8 cellular contexts compared by ENCODE assay signal in the genomic region with DNA sequence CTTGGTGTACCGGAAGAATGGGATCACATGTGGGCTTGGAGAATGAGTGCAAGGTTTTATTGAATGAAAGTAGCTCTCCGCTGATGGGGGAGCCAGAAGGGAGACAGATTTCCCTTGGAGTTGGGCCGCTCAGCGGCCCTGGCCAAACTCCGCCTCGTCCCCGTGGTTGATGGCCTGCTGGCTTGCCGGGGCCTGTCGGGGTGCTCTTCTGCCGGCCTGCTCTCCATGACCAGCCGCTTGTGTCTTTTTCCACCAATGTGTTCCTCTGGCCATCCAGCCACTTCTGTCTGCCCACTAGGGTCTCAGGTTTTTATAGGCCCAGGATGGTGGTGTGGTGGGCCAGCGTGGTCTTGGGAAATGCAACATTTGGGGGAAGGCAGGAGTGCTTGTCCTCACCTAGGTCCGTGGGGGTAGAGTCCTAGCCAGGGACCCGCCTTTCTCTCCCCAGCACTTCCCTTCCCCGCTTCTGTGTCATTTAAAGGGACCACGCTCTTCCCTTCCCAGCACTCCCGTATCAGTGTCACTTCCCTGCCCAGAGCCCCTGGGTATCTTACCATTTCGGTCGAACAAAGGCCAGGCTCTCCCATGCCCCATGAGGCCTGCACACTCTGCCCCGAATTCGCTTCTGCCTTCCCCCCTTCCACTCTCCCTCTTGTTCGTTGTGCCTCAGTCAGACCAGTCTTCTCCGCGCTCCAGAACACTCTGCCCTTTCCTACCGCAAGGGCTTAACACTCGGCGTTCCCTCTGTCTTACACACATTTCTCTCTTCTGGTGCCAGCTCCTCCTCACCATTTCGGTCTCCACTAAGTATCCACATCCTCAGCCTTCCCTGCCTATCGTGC. TPM values are rescaled to one million over a fixed set of nuclear protein-coding genes. Genes with fewer than 3 reads are reported as not detected.
DNase-seq lines count a peak whose midpoint lies in the region; ATAC-seq, FAIRE-seq and TF ChIP-seq lines count a peak whose summit lies in the region.
"Not testable (repeated sequence)": the region's sequence is repeated elsewhere in the genome, so short reads cannot be mapped to it uniquely, and the experiment has no call there.

No MANE protein-coding gene starts in this region.

- H3K27ac ChIP-seq in K562 (ENCODE audit: extremely low read depth, low read depth, low read length); H1 (ENCODE audit: low read depth, low read length); upper lobe of left lung: not testable (repeated sequence)
- peak overlapping the region in 3 of 4 donors; percentile 73 to 81 (median 75) for H3K27ac ChIP-seq in gastrocnemius medialis

- H2BK15ac ChIP-seq in H1 (ENCODE audit: low read length), result not testable (repeated sequence)

- not testable (repeated sequence) for H4K91ac ChIP-seq in H1 (replicated peaks; ENCODE audit: insufficient read length, low read length)

- intact Hi-C loops in activated CD8-positive, alpha-beta T cell treated with anti-CD3 and anti-CD28 coated beads for 36 hours (cut with micrococcal nuclease); K562 (cut with micrococcal nuclease); left ventricle myocardium superior (cut with micrococcal nuclease); gastrocnemius medialis (cut with DNase I; ENCODE audit: low total_unique reads): not testable (repeated sequence)

- H3K4me2 ChIP-seq in K562 (ENCODE audit: insufficient read depth, low read length); H1 (ENCODE audit: insufficient read depth in 1 of 2, low read depth in 2 of 2, low read length in 2 of 2): not testable (repeated sequence)

- 82% methylated on average over 26 of the region's 29 CpGs for WGBS in K562 (ENCODE audit: insufficient coverage, low coverage, missing lambda C conversion rate)
- WGBS in H1 (ENCODE audit: extremely low coverage in 1 of 2, insufficient coverage in 1 of 2, insufficient read length in 1 of 2, insufficient replicate concordance in 2 of 2, low coverage in 1 of 2, low lambda C conversion rate in 2 of 2, missing lambda C conversion rate in 1 of 2), 2 experiments, result 91% methylated on average over 29 of the region's 29 CpGs; no CpG with 5 or more reads in 1 of the 2 experiments
- 89 to 91% methylated on average over 28 to 29 of the region's 29 CpGs for WGBS in upper lobe of left lung, 2 donors

- not testable (repeated sequence) for H2AK5ac ChIP-seq in H1 (ENCODE audit: low read depth, low read length)

- in situ Hi-C loops in K562 (cut with MboI); gastrocnemius medialis (cut with MboI; ENCODE audit: low sequenced_read_pairs in 4 of 4): not testable (repeated sequence)

- not testable (repeated sequence) for H3K18ac ChIP-seq in H1 (ENCODE audit: extremely low read depth, low read length)

- TF ChIP-seq POLR2A in K562 (conservative IDR thresholded peaks at IDR 0.05); H1 (IDR thresholded peaks at IDR 0.05; ENCODE audit: control extremely low read depth in 1 of 2, low read depth in 2 of 2, low read length in 2 of 2); gastrocnemius medialis (IDR thresholded peaks at IDR 0.05); upper lobe of left lung (IDR thresholded peaks at IDR 0.05): not testable (repeated sequence)

- H3K23me2 ChIP-seq in H1 (ENCODE audit: low read depth, low read length), result not testable (repeated sequence)

- POLR2A ChIA-PET in activated CD8-positive, alpha-beta T cell treated with anti-CD3 and anti-CD28 coated beads for 36 hours (lab: Charles Lee); K562 (lab: Yijun Ruan, JAX); H1 (lab: Charles Lee; ENCODE audit: partially characterized antibody): not testable (repeated sequence)

- not testable (repeated sequence) for H4K8ac ChIP-seq in H1 (ENCODE audit: extremely low read depth, insufficient read depth, low read length)

- BruUV-seq in K562 (replicated peaks; lab: Mats Ljungman, UMichigan), result not testable (repeated sequence)

- peak overlapping the region; percentile 66; the same call in 1 of the 2 replicates for H2BK5ac ChIP-seq in H1 (ENCODE audit: low read depth, low read length)

- not testable (repeated sequence) for H3K79me1 ChIP-seq in H1 (ENCODE audit: low read depth, low read length)

- H3K4ac ChIP-seq in H1 (replicated peaks; ENCODE audit: insufficient read length, low read depth, low read length), result not testable (repeated sequence)

- peak; percentile 53 for DNase-seq in H7
- not testable (repeated sequence) for DNase-seq in activated CD8-positive, alpha-beta T cell treated with anti-CD3 and anti-CD28 coated beads for 36 hours; K562 (ENCODE audit: extremely low read depth in 1 of 4, low spot score in 3 of 4); H1 (ENCODE audit: low read depth in 1 of 2, low spot score in 2 of 2); nephron progenitor cell
- DNase-seq in left ventricle myocardium superior, result peak; percentile 56
- DNase-seq in gastrocnemius medialis, result peak in 1 of 2 donors; percentile 50
- DNase-seq in upper lobe of left lung, result peak in 1 of 2 donors; percentile 85

- CTCF ChIA-PET in activated CD8-positive, alpha-beta T cell treated with anti-CD3 and anti-CD28 coated beads for 36 hours (lab: Charles Lee); K562 (lab: Yijun Ruan, JAX; ENCODE audit: low intra/inter-chr PET ratio); H1 (lab: Charles Lee; ENCODE audit: partially characterized antibody): not testable (repeated sequence)

- not testable (repeated sequence) for H3K23ac ChIP-seq in H1 (ENCODE audit: insufficient read length)

- H3K36me3 ChIP-seq in H7 (replicated peaks; ENCODE audit: control insufficient read depth, insufficient read depth, low read length) (peaks cover 20% of the 10 kb centered on the region), K562 (ENCODE audit: control insufficient read depth, insufficient read depth, low read length) (peaks cover 58% of the 10 kb centered on the region; the same call in 2 of the 3 replicates), H1 (ENCODE audit: control insufficient read depth in 2 of 4, insufficient read depth in 4 of 4, low read length in 3 of 4) (peaks cover under 1 to 25% (median 17%) of the 10 kb centered on the region in 4 experiments; a peak in 6 of 8 replicates), gastrocnemius medialis (peaks cover 3 to 26% of the 10 kb centered on the region in 2 donors), upper lobe of left lung (peaks cover 11 to 83% (median 47%) of the 10 kb centered on the region in 4 donors)

- H3K36me3 Mint-ChIP-seq in activated CD8-positive, alpha-beta T cell treated with anti-CD3 and anti-CD28 coated beads for 36 hours (ENCODE audit: low read depth), result peaks cover 37% of the 10 kb centered on the region
- peaks cover 84% of the 10 kb centered on the region for H3K36me3 Mint-ChIP-seq in nephron progenitor cell (ENCODE audit: low read depth)

- H3K9ac ChIP-seq in K562 (ENCODE audit: insufficient read depth in 1 of 2, low read depth in 2 of 2, low read length in 2 of 2); H1 (replicated peaks in 1 of 4; ENCODE audit: extremely low read depth in 1 of 4, low read depth in 3 of 4, low read length in 3 of 4): not testable (repeated sequence)

- not testable (repeated sequence) for H3K27me3 ChIP-seq in H7 (ENCODE audit: control insufficient read depth, insufficient read depth, low read length); K562 (ENCODE audit: control insufficient read depth in 2 of 2, insufficient read depth in 2 of 2, low read length in 2 of 2); H1 (replicated peaks in 1 of 4; ENCODE audit: control insufficient read depth in 3 of 4, extremely low read depth in 1 of 4, insufficient read depth in 3 of 4, low read length in 3 of 4); gastrocnemius medialis; upper lobe of left lung

- not testable (repeated sequence) for ATAC-seq in activated CD8-positive, alpha-beta T cell treated with anti-CD3 and anti-CD28 coated beads for 36 hours
- peak; percentile 22; the same call in 1 of the 3 replicates for ATAC-seq in K562
- peak; percentile 31 for ATAC-seq in left ventricle myocardium superior
- peak; percentile 51 to 63 for ATAC-seq in gastrocnemius medialis
- peak; percentile 6 to 8 for ATAC-seq in upper lobe of left lung (ENCODE audit: low FRiP score in 2 of 2)

- H3K27me3 Mint-ChIP-seq in activated CD8-positive, alpha-beta T cell treated with anti-CD3 and anti-CD28 coated beads for 36 hours; nephron progenitor cell (ENCODE audit: low read depth, poor library complexity): not testable (repeated sequence)

- TF ChIP-seq CTCF in activated CD8-positive, alpha-beta T cell treated with anti-CD3 and anti-CD28 coated beads for 36 hours (IDR thresholded peaks at IDR 0.05); K562 (IDR thresholded peaks at IDR 0.05 in 2 of 3, conservative IDR thresholded peaks at IDR 0.05 in 1 of 3; ENCODE audit: insufficient read depth in 2 of 3, low read depth in 1 of 3, low read length in 3 of 3); H1 (IDR thresholded peaks at IDR 0.05; ENCODE audit: control extremely low read depth in 1 of 3, insufficient read depth in 1 of 3, low read depth in 1 of 3, low read length in 3 of 3); nephron progenitor cell (IDR thresholded peaks at IDR 0.05); gastrocnemius medialis (IDR thresholded peaks at IDR 0.05 in 4 of 5, conservative IDR thresholded peaks at IDR 0.05 in 1 of 5); upper lobe of left lung (IDR thresholded peaks at IDR 0.05): not testable (repeated sequence)

- not testable (repeated sequence) for FAIRE-seq in K562 (lab: Jason Lieb, UNC)
- peak; percentile 52 for FAIRE-seq in H1 (lab: Jason Lieb, UNC)

- not testable (repeated sequence) for TF ChIP-seq EP300 in K562 (IDR thresholded peaks at IDR 0.05; ENCODE audit: low read length); H1 (IDR thresholded peaks at IDR 0.05; ENCODE audit: borderline replicate concordance in 1 of 2, low read depth in 2 of 2, low read length in 2 of 2); upper lobe of left lung (IDR thresholded peaks at IDR 0.05)

- not testable (repeated sequence) for H3K4me3 Mint-ChIP-seq in activated CD8-positive, alpha-beta T cell treated with anti-CD3 and anti-CD28 coated beads for 36 hours; nephron progenitor cell

- not testable (repeated sequence) for H3K4me3 ChIP-seq in H7 (ENCODE audit: insufficient read depth, low read depth, low read length); K562; H1 (ENCODE audit: extremely low read depth in 1 of 4, insufficient read depth in 2 of 4, low read depth in 3 of 4, low read length in 4 of 4); gastrocnemius medialis; upper lobe of left lung

- H4K20me1 ChIP-seq in K562 (replicated peaks; ENCODE audit: control insufficient read depth, insufficient read depth, low read length); H1 (replicated peaks in 1 of 2; ENCODE audit: control insufficient read depth in 1 of 2, insufficient read depth in 2 of 2, low read length in 2 of 2): not testable (repeated sequence)

- not testable (repeated sequence) for H3K14ac ChIP-seq in H1 (ENCODE audit: insufficient read length)

- H3K27ac Mint-ChIP-seq in activated CD8-positive, alpha-beta T cell treated with anti-CD3 and anti-CD28 coated beads for 36 hours, result peak overlapping the region; percentile 10
- peak overlapping the region; percentile 89 for H3K27ac Mint-ChIP-seq in nephron progenitor cell

- H2AFZ ChIP-seq in K562 (ENCODE audit: low read depth, low read length); H1 (ENCODE audit: low read length): not testable (repeated sequence)

- H2BK12ac ChIP-seq in H1 (ENCODE audit: low read depth, low read length), result not testable (repeated sequence)

- H3K9me3 ChIP-seq in K562 (replicated peaks; ENCODE audit: control insufficient read depth, insufficient read depth, low read depth, low read length); H1 (ENCODE audit: insufficient read depth in 2 of 2, low read depth in 1 of 2, low read length in 1 of 2); gastrocnemius medialis; upper lobe of left lung: not testable (repeated sequence)

- H3K56ac ChIP-seq in H1 (replicated peaks; ENCODE audit: insufficient read length, low read depth, low read length), result not testable (repeated sequence)

- H2BK120ac ChIP-seq in H1 (replicated peaks; ENCODE audit: low read depth, low read length), result not testable (repeated sequence)

- not testable (repeated sequence) for H2BK20ac ChIP-seq in H1 (ENCODE audit: low read length)

- H3K4me1 Mint-ChIP-seq in activated CD8-positive, alpha-beta T cell treated with anti-CD3 and anti-CD28 coated beads for 36 hours (ENCODE audit: low read depth), result peaks cover 16% of the 10 kb centered on the region
- peaks cover 25% of the 10 kb centered on the region for H3K4me1 Mint-ChIP-seq in nephron progenitor cell

- H3K9me1 ChIP-seq in K562 (ENCODE audit: control insufficient read depth, insufficient read depth, low read length), result not testable (repeated sequence)

- TF ChIP-seq RAD21 in K562 (CRISPR knock-in tag; conservative IDR thresholded peaks at IDR 0.05 in 1 of 2, IDR thresholded peaks at IDR 0.05 in 1 of 2); H1 (IDR thresholded peaks at IDR 0.05 in 1 of 2, conservative IDR thresholded peaks at IDR 0.05 in 1 of 2; ENCODE audit: low read depth in 2 of 2, low read length in 2 of 2): not testable (repeated sequence)

- H3K9me3 Mint-ChIP-seq in activated CD8-positive, alpha-beta T cell treated with anti-CD3 and anti-CD28 coated beads for 36 hours; nephron progenitor cell: not testable (repeated sequence)

- H3K4me1 ChIP-seq in K562 (replicated peaks in 1 of 2; ENCODE audit: control insufficient read depth in 2 of 2, insufficient read depth in 2 of 2, low read length in 2 of 2); H1 (replicated peaks in 1 of 4; ENCODE audit: control insufficient read depth in 3 of 4, insufficient read depth in 4 of 4, low read length in 3 of 4); upper lobe of left lung: not testable (repeated sequence)
- H3K4me1 ChIP-seq in gastrocnemius medialis, result peaks cover 12 to 37% of the 10 kb centered on the region in 2 donors

- H4K5ac ChIP-seq in H1 (ENCODE audit: insufficient read length, low read depth, low read length), result not testable (repeated sequence)

- H3K79me2 ChIP-seq in K562 (ENCODE audit: control insufficient read depth, insufficient read depth, low read length); H1 (ENCODE audit: control insufficient read depth in 1 of 2, insufficient read depth in 2 of 2, low read length in 2 of 2): not testable (repeated sequence)

RNA-seq across cellular contexts. Expression of gene NTAN1, which starts 28.1 kb away (rescaled TPM):
- 54.8 and 57.4 TPM in 2 replicates for total RNA-seq in H7 (2014; rRNA removed; shearing (Covaris generic))
- 10 to 100 TPM; 34.9 to 37.7 TPM for total RNA-seq in activated CD8-positive, alpha-beta T cell treated with anti-CD3 and anti-CD28 coated beads for 36 hours
- total RNA-seq in K562 (2011; cell fraction: chromatin; rRNA removed; ENCODE audit: low replicate concordance), result 34.7 and 43.2 TPM in 2 replicates
- total RNA-seq in K562 (2011; cell fraction: nucleolus; rRNA removed), result 16.4 and 21.5 TPM in 2 replicates
- 25.4 and 30.0 TPM in 2 replicates for total RNA-seq in K562 (2011; cell fraction: nucleoplasm; rRNA removed)
- total RNA-seq in K562 (2014; rRNA removed) (13.2 and 22.6 TPM in 2 replicates), K562 (2014; rRNA removed; fragmentation: Illumina TruSeq; extraction: Trizol) (19.4 and 21.3 TPM in 2 replicates), K562 (2015; rRNA removed; fragmentation: Illumina TruSeq; extraction: Trizol) (16.9 and 19.0 TPM in 2 replicates), K562 (2021) (12.5 and 15.7 TPM in 2 replicates), left ventricle myocardium superior (23.7 TPM), gastrocnemius medialis (10 to 100 TPM; 33.4 to 40.3 (median 35.8) TPM), upper lobe of left lung (10 to 100 TPM; 28.5 to 40.3 (median 36.1) TPM)
- polyA plus RNA-seq in K562 (2011; rRNA removed) (39.9 and 47.8 TPM in 2 replicates), K562 (2014; fragmentation: Illumina TruSeq; extraction: Trizol) (19.7 and 28.8 TPM in 2 replicates), K562 (2014; fragmentation: Nextera tagmentation; extraction: Ambion mirVana) (1 to 10 TPM; 4.6 to 5.3 TPM), K562 (2014; rRNA removed) (19.3 and 33.3 TPM in 2 replicates), H1 (2011; rRNA removed) (36.0 and 53.5 TPM in 2 replicates)
- 19.1 and 23.8 TPM in 2 replicates for polyA plus RNA-seq in K562 (2011; cell fraction: cytosol; rRNA removed)
- 21.3 and 23.3 TPM in 2 replicates for polyA plus RNA-seq in K562 (2011; cell fraction: nucleus; rRNA removed)
- polyA plus RNA-seq in K562 (2012), result 15.9 and 16.8 TPM in 2 replicates
- polyA minus RNA-seq in K562 (2011; rRNA and poly(A)+ RNA removed), result 29.8 and 31.5 TPM in 2 replicates
- polyA minus RNA-seq in K562 (2011; cell fraction: cytosol; rRNA and poly(A)+ RNA removed), result 16.8 and 18.6 TPM in 2 replicates
- 6.7 and 8.5 TPM in 2 replicates for polyA minus RNA-seq in K562 (2011; cell fraction: nucleus; rRNA and poly(A)+ RNA removed)
- 39.4 and 41.1 TPM in 2 replicates for total RNA-seq in H1 (2021; fragmentation: NEBNext Ultra II Directional; extraction: Animal tissue kit (Norgen Biotek cat#: 25700))
- 44.7 TPM for polyA plus RNA-seq in H1 (2011; cell fraction: cytosol; rRNA removed)
- polyA plus RNA-seq in H1 (2011; cell fraction: nucleus; rRNA removed), result 37.0 TPM
- 32.5 to 63.1 TPM (median 46.1 TPM) in 4 replicates for polyA plus RNA-seq in H1 (2012, experiment 1 of 2)
- 29.6 TPM for polyA plus RNA-seq in H1 (2012, experiment 2 of 2)
- polyA plus RNA-seq in H1 (2013, experiment 1 of 2), result 49.2 TPM
- polyA plus RNA-seq in H1 (2013, experiment 2 of 2), result 50.2 TPM
- polyA minus RNA-seq in H1 (2011; rRNA and poly(A)+ RNA removed), result 50.5 and 53.0 TPM in 2 replicates
- 36.3 TPM for polyA minus RNA-seq in H1 (2011; cell fraction: cytosol; rRNA and poly(A)+ RNA removed)
- polyA minus RNA-seq in H1 (2011; cell fraction: nucleus; rRNA and poly(A)+ RNA removed), result 48.1 TPM

RNA-seq across cellular contexts. Expression of gene PDXDC1, which starts 52.9 kb away (rescaled TPM):
- 67.5 and 82.0 TPM in 2 replicates for total RNA-seq in H7 (2014; rRNA removed; shearing (Covaris generic))
- 10 to 100 TPM; 44.6 to 45.0 TPM for total RNA-seq in activated CD8-positive, alpha-beta T cell treated with anti-CD3 and anti-CD28 coated beads for 36 hours
- total RNA-seq in K562 (2011; cell fraction: chromatin; rRNA removed; ENCODE audit: low replicate concordance), result 142 and 188 TPM in 2 replicates
- total RNA-seq in K562 (2011; cell fraction: nucleolus; rRNA removed), result 55.9 and 62.6 TPM in 2 replicates
- total RNA-seq in K562 (2011; cell fraction: nucleoplasm; rRNA removed), result 96.4 and 120 TPM in 2 replicates
- total RNA-seq in K562 (2014; rRNA removed) (48.2 and 51.0 TPM in 2 replicates), K562 (2014; rRNA removed; fragmentation: Illumina TruSeq; extraction: Trizol) (45.8 and 52.5 TPM in 2 replicates), K562 (2015; rRNA removed; fragmentation: Illumina TruSeq; extraction: Trizol) (41.5 and 45.2 TPM in 2 replicates), K562 (2021) (49.1 and 51.4 TPM in 2 replicates), left ventricle myocardium superior (82.0 TPM), gastrocnemius medialis (10 to 100 TPM; 34.3 to 69.0 (median 45.2) TPM), upper lobe of left lung (100 to 1,000 TPM in 2 of 6 donors, 10 to 100 TPM in 4; 67.1 to 148 (median 85.2) TPM)
- polyA plus RNA-seq in K562 (2011; rRNA removed) (95.4 and 99.6 TPM in 2 replicates), K562 (2014; fragmentation: Illumina TruSeq; extraction: Trizol) (39.2 and 44.3 TPM in 2 replicates), K562 (2014; fragmentation: Nextera tagmentation; extraction: Ambion mirVana) (1 to 10 TPM; 5.1 to 8.1 TPM), K562 (2014; rRNA removed) (48.8 and 52.8 TPM in 2 replicates), H1 (2011; rRNA removed) (46.3 and 56.6 TPM in 2 replicates)
- 34.4 and 79.5 TPM in 2 replicates for polyA plus RNA-seq in K562 (2011; cell fraction: cytosol; rRNA removed)
- 95.6 and 143 TPM in 2 replicates for polyA plus RNA-seq in K562 (2011; cell fraction: nucleus; rRNA removed)
- 41.1 and 51.5 TPM in 2 replicates for polyA plus RNA-seq in K562 (2012)
- 106 and 130 TPM in 2 replicates for polyA minus RNA-seq in K562 (2011; rRNA and poly(A)+ RNA removed)
- polyA minus RNA-seq in K562 (2011; cell fraction: cytosol; rRNA and poly(A)+ RNA removed), result 29.9 and 36.3 TPM in 2 replicates
- polyA minus RNA-seq in K562 (2011; cell fraction: nucleus; rRNA and poly(A)+ RNA removed), result 32.9 and 73.8 TPM in 2 replicates
- total RNA-seq in H1 (2021; fragmentation: NEBNext Ultra II Directional; extraction: Animal tissue kit (Norgen Biotek cat#: 25700)), result 118 and 123 TPM in 2 replicates
- 71.2 TPM for polyA plus RNA-seq in H1 (2011; cell fraction: cytosol; rRNA removed)
- polyA plus RNA-seq in H1 (2011; cell fraction: nucleus; rRNA removed), result 69.2 TPM
- 82.7 to 93.1 TPM (median 88.1 TPM) in 4 replicates for polyA plus RNA-seq in H1 (2012, experiment 1 of 2)
- 14.1 TPM for polyA plus RNA-seq in H1 (2012, experiment 2 of 2)
- 53.2 TPM for polyA plus RNA-seq in H1 (2013, experiment 1 of 2)
- polyA plus RNA-seq in H1 (2013, experiment 2 of 2), result 55.1 TPM
- 115 and 169 TPM in 2 replicates for polyA minus RNA-seq in H1 (2011; rRNA and poly(A)+ RNA removed)
- 43.0 TPM for polyA minus RNA-seq in H1 (2011; cell fraction: cytosol; rRNA and poly(A)+ RNA removed)
- polyA minus RNA-seq in H1 (2011; cell fraction: nucleus; rRNA and poly(A)+ RNA removed), result 64.1 TPM
